Comparison of ENCODE assay signal across 19 cellular contexts in genomic region chr4:41209901-41210300, GRCh38. TPM values are rescaled to one million over a fixed set of nuclear protein-coding genes. Genes with fewer than 3 reads are reported as not detected.
A peak's percentile ranks its signal among the peaks of the same experiment; 100 is the strongest.
DNase-seq lines count a peak whose midpoint lies in the region; ATAC-seq, FAIRE-seq and TF ChIP-seq lines count a peak whose summit lies in the region.
"Had no signal": no experiment of that assay in that cellular context is flagged by ENCODE, and none has a peak within 500 bp of the region (broad histone marks: within the 10 kb centered on the region; RNA-seq: fewer than 3 reads in every experiment).

No MANE protein-coding gene starts in this region.

- peaks cover 17% of the 10 kb centered on the region for H3K79me2 ChIP-seq in mesendoderm (ENCODE audit: control insufficient read depth, insufficient read depth, low read length)

- H3K9me3 Mint-ChIP-seq in endodermal cell = no peaks in the 10 kb centered on the region
- H3K9me3 Mint-ChIP-seq: HFFc6 had no signal

- H2AK5ac ChIP-seq in mesendoderm (ENCODE audit: low read length) = no peak overlapping the region

- H3K36me3 Mint-ChIP-seq in endodermal cell (ENCODE audit: low read depth) = no peaks in the 10 kb centered on the region

- no peak overlapping the region for H2BK5ac ChIP-seq in mesendoderm (ENCODE audit: low read length)

- peak overlapping the region; percentile 47 for H3K27ac Mint-ChIP-seq in endodermal cell

- H3K9ac ChIP-seq in endodermal cell (ENCODE audit: extremely low read depth, low read length, poor library complexity, severe bottlenecking) (no peak overlapping the region), mesendoderm (ENCODE audit: low read length) (no peak overlapping the region)
- H3K9ac ChIP-seq: GM23248 had no signal

- no peak overlapping the region for H3K4ac ChIP-seq in mesendoderm (ENCODE audit: low read depth, low read length)

- H3K4me1 Mint-ChIP-seq in endodermal cell = peaks cover 31% of the 10 kb centered on the region

- no peak for FAIRE-seq in small intestine (lab: Jason Lieb, UNC)
- FAIRE-seq: GM12891, GM18507 had no signal

- no peak overlapping the region for H3K18ac ChIP-seq in mesendoderm (ENCODE audit: low read length)

- H3K23ac ChIP-seq in mesendoderm (ENCODE audit: low read length) = no peak overlapping the region

- peaks cover 0 to 18% (median 5%) of the 10 kb centered on the region in 4 donors for H3K4me1 ChIP-seq in Peyer's patch
- peaks cover under 1% of the 10 kb centered on the region for H3K4me1 ChIP-seq in endodermal cell (ENCODE audit: control insufficient read depth, insufficient read depth, low read length)
- peaks cover 8% of the 10 kb centered on the region for H3K4me1 ChIP-seq in mesendoderm (ENCODE audit: control insufficient read depth, low read depth, low read length)
- peaks cover 5 to 7% of the 10 kb centered on the region in 2 donors for H3K4me1 ChIP-seq in small intestine (ENCODE audit: control insufficient read depth in 2 of 2, insufficient read depth in 1 of 2, low read depth in 1 of 2, low read length in 1 of 2)
- peaks cover 0 to 5% of the 10 kb centered on the region in 2 donors for H3K4me1 ChIP-seq in uterus

- H3K27ac ChIP-seq in Peyer's patch (peak overlapping the region in 3 of 4 donors; percentile 8 to 90 (median 59)), endodermal cell (ENCODE audit: low read depth, low read length) (no peak overlapping the region), mesendoderm (ENCODE audit: low read depth, low read length) (no peak overlapping the region), small intestine (ENCODE audit: low read depth in 1 of 2, low read length in 1 of 2) (peak overlapping the region; percentile 69 to 72), uterus (no peak overlapping the region)

- H3K27me3 Mint-ChIP-seq in endodermal cell (ENCODE audit: insufficient read depth) = peaks cover 6% of the 10 kb centered on the region

- H3K79me1 ChIP-seq in mesendoderm (ENCODE audit: low read length) = peaks cover 21% of the 10 kb centered on the region

- H3K4me3 ChIP-seq in Peyer's patch (peak overlapping the region in 2 of 4 donors; percentile 34 to 46), endodermal cell (ENCODE audit: low read length) (no peak overlapping the region), mesendoderm (ENCODE audit: low read length) (no peak overlapping the region), small intestine (ENCODE audit: low read depth in 1 of 2, low read length in 2 of 2) (no peak overlapping the region), uterus (no peak overlapping the region)
- H3K4me3 ChIP-seq: GM23248 had no signal

- H3K36me3 ChIP-seq in Peyer's patch = no peaks in the 10 kb centered on the region
- no peaks in the 10 kb centered on the region for H3K36me3 ChIP-seq in endodermal cell (ENCODE audit: control insufficient read depth, insufficient read depth, low read length)
- H3K36me3 ChIP-seq in mesendoderm (ENCODE audit: control insufficient read depth, insufficient read depth, low read length) = no peaks in the 10 kb centered on the region
- no peaks in the 10 kb centered on the region for H3K36me3 ChIP-seq in small intestine (ENCODE audit: control insufficient read depth in 2 of 2, insufficient read depth in 2 of 2, low read length in 2 of 2)
- H3K36me3 ChIP-seq in uterus = no peaks in the 10 kb centered on the region

- ATAC-seq in GM19455 (IDR thresholded peaks at IDR 0.05; ENCODE audit: unreplicated experiment) = no peak

- H4K8ac ChIP-seq in mesendoderm (ENCODE audit: low read depth, low read length) = no peak overlapping the region

- no peak overlapping the region for H3K4me3 Mint-ChIP-seq in endodermal cell

- no peak overlapping the region for H4K5ac ChIP-seq in mesendoderm (ENCODE audit: low read length)

- peak overlapping the region; percentile 1 for H3K56ac ChIP-seq in mesendoderm (ENCODE audit: low read length)

- H3K9me3 ChIP-seq in Peyer's patch = no peaks in the 10 kb centered on the region
- no peaks in the 10 kb centered on the region for H3K9me3 ChIP-seq in endodermal cell (ENCODE audit: control insufficient read depth, low read length)
- no peaks in the 10 kb centered on the region for H3K9me3 ChIP-seq in small intestine (ENCODE audit: control insufficient read depth, low read depth)
- no peaks in the 10 kb centered on the region for H3K9me3 ChIP-seq in uterus

- no peak for TF ChIP-seq CTCF in Peyer's patch (IDR thresholded peaks at IDR 0.05)
- TF ChIP-seq CTCF in endodermal cell (conservative IDR thresholded peaks at IDR 0.05) = no peak
- TF ChIP-seq CTCF in uterus (IDR thresholded peaks at IDR 0.05) = no peak

- no peaks in the 10 kb centered on the region for H3K27me3 ChIP-seq in Peyer's patch
- no peaks in the 10 kb centered on the region for H3K27me3 ChIP-seq in endodermal cell (ENCODE audit: control insufficient read depth, insufficient read depth, low read length, poor library complexity, severe bottlenecking)
- H3K27me3 ChIP-seq in mesendoderm (ENCODE audit: insufficient read depth, low read length, poor library complexity) = no peaks in the 10 kb centered on the region
- no peaks in the 10 kb centered on the region for H3K27me3 ChIP-seq in small intestine (ENCODE audit: control insufficient read depth in 2 of 2, insufficient read depth in 2 of 2, low read length in 2 of 2)
- no peaks in the 10 kb centered on the region for H3K27me3 ChIP-seq in uterus

- WGBS in endodermal cell (ENCODE audit: insufficient coverage in 1 of 2, insufficient read length in 1 of 2), 2 experiments = 91 to 100% methylated on average over 6 to 9 of the region's 9 CpGs
- WGBS in mesendoderm (ENCODE audit: extremely low coverage, insufficient coverage, low lambda C conversion rate) = no CpG with 5 or more reads among the region's 9 CpGs
- 16 to 65% (median 40%) methylated on average over 9 of the region's 9 CpGs for WGBS in small intestine, 3 donors

- TF ChIP-seq POLR2A in Peyer's patch (IDR thresholded peaks at IDR 0.05) (no peak), uterus (IDR thresholded peaks at IDR 0.05) (no peak)

- H2BK15ac ChIP-seq in mesendoderm (replicated peaks; ENCODE audit: low read depth) = no peak overlapping the region

- H3K4me2 ChIP-seq in mesendoderm (ENCODE audit: low read length) = no peak overlapping the region

- DNase-seq in Peyer's patch (peak in 1 of 3 donors; percentile 66), endodermal cell (no peak), mesendoderm (no peak), small intestine (peak; percentile 72), uterus (no peak), DMS 273 (lab: John Stamatoyannopoulos, UW; ENCODE audit: unreplicated experiment) (no peak)
- DNase-seq in activated CD8-positive, alpha-beta memory T cell treated with anti-CD3 and anti-CD28 coated beads, Interleukin-2, amount 50 U/mL, for 48 hours = no peak
- DNase-seq: DMS 273 treated with DMSO at 0.1 percent for 48 hours, GDM1, GM23248, HFFc6, NCI-H1105, NCI-H1694 treated with DMSO at 0.1 percent for 48 hours, NCI-H2107, NCI-H345, NCI-H526 had no signal

- intact Hi-C loops in uterus (cut with DNase I; ENCODE audit: low total_unique reads) = loop anchor here (5.0 kb wide), 2 partner anchors 233 to 283 kb away; no protein-coding TSS in a partner anchor

- H2BK120ac ChIP-seq in mesendoderm (ENCODE audit: low read depth, low read length) = no peak overlapping the region

RNA-seq across cellular contexts. Expression of gene APBB2, which starts 4.4 kb away (rescaled TPM):
- total RNA-seq in Peyer's patch (10 to 100 TPM; 47.5 to 99.9 (median 57.5) TPM), endodermal cell (10 to 100 TPM; 56.1 to 64.8 TPM), uterus (100 to 1,000 TPM in 2 of 4 donors, 10 to 100 TPM in 2; 32.4 to 133 (median 92.1) TPM)
- 63.0 TPM for polyA plus RNA-seq in endodermal cell (2013, experiment 1 of 2)
- 57.6 TPM for polyA plus RNA-seq in endodermal cell (2013, experiment 2 of 2)
- polyA plus RNA-seq in mesendoderm (2013, experiment 1 of 2) = 38.9 TPM
- 39.4 TPM for polyA plus RNA-seq in mesendoderm (2013, experiment 2 of 2)
- 10 to 100 TPM in 1 of 3 donors, 1 to 10 TPM in 2; 4.5 to 12.0 (median 5.7) TPM for polyA plus RNA-seq in small intestine

RNA-seq across cellular contexts. Expression of gene UCHL1, which starts 46.8 kb away (rescaled TPM):
- total RNA-seq in Peyer's patch (10 to 100 TPM in 3 of 4 donors, 1 to 10 TPM in 1; 7.0 to 61.1 (median 19.0) TPM), endodermal cell (100 to 1,000 TPM; 390 to 562 TPM), uterus (10 to 100 TPM in 3 of 4 donors, 1 to 10 TPM in 1; 3.5 to 81.4 (median 46.4) TPM)
- 408 TPM for polyA plus RNA-seq in endodermal cell (2013, experiment 1 of 2)
- 403 TPM for polyA plus RNA-seq in endodermal cell (2013, experiment 2 of 2)
- polyA plus RNA-seq in mesendoderm (2013, experiment 1 of 2) = 1,131 TPM
- 1,131 TPM for polyA plus RNA-seq in mesendoderm (2013, experiment 2 of 2)
- 100 to 1,000 TPM in 1 of 3 donors, 1 to 10 TPM in 1, not detected in 1; 5.4 to 134 TPM for polyA plus RNA-seq in small intestine

Comparison
In these comparisons a context has a peak if more than half of its experiments do, and no peak if none do; other contexts are left out.
1. H3K27ac ChIP-seq: peak in Peyer's patch (3 of 4) and small intestine (2 of 2); none in endodermal cell (single experiment), mesendoderm (single experiment) and uterus (0 of 2).
2. RNA of gene UCHL1, which starts 46.8 kb away (total RNA-seq): 390 to 562 TPM in endodermal cell; 3.5 to 81.4 TPM in uterus and 7.0 to 61.1 TPM in Peyer's patch; every median in the first group is over 4 times any median in the second.